In genomic region chr19:17484520-17485180, GRCh38 we compare ENCODE assay signal across 30 cellular contexts. TPM values are rescaled to one million over a fixed set of nuclear protein-coding genes. Genes with fewer than 3 reads are reported as not detected.
"Had no signal": no experiment of that assay in that cellular context is flagged by ENCODE, and none has a peak within 500 bp of the region (broad histone marks: within the 10 kb centered on the region; RNA-seq: fewer than 3 reads in every experiment).

No MANE protein-coding gene starts in this region.

- FAIRE-seq: islet of Langerhans, TTC549 had no signal

- H3K27me3 ChIP-seq: adrenal gland, ascending aorta, brain microvascular endothelial cell, colonic mucosa, esophagus squamous epithelium, gastroesophageal sphincter, ovary, right atrium auricular region, tibial nerve had no signal

- H3K9me3 Mint-ChIP-seq: activated CD4-positive, alpha-beta T cell treated with anti-CD3 and anti-CD28 coated beads, Interleukin-2, amount 10 ng/mL, durations not matched to agents 7 days and 5 days; activated naive CD4-positive, alpha-beta T cell treated with anti-CD3 and anti-CD28 coated beads, Interleukin-2, amount 50 U/mL, for 72 hours; activated T-cell treated with anti-CD3 and anti-CD28 coated beads, Interleukin-2, amount 50 U/mL, for 24 hours; activated T-helper 17 cell treated with anti-CD3 and anti-CD28 coated beads, Interleukin-2, amount 50 U/mL, for 72 hours; natural killer cell treated with Interleukin-12 subunit alpha and Interleukin-12 subunit beta and Interleukin-15 and Interleukin-18, amount 100 ng/mL, for 72 hours; stimulated activated naive CD8-positive, alpha-beta T cell treated with anti-CD3 and anti-CD28 coated beads, Interleukin-15, amount 100 ng/mL, for 72 hours had no signal

- H3K4me3 Mint-ChIP-seq: activated CD4-positive, alpha-beta T cell treated with anti-CD3 and anti-CD28 coated beads, Interleukin-2, amount 10 ng/mL, durations not matched to agents 7 days and 5 days; activated T-cell treated with anti-CD3 and anti-CD28 coated beads, Interleukin-2, amount 50 U/mL, for 24 hours; activated T-helper 17 cell treated with anti-CD3 and anti-CD28 coated beads, Interleukin-2, amount 50 U/mL, for 72 hours; natural killer cell treated with Interleukin-12 subunit alpha and Interleukin-12 subunit beta and Interleukin-15 and Interleukin-18, amount 100 ng/mL, for 72 hours; stimulated activated naive CD8-positive, alpha-beta T cell treated with anti-CD3 and anti-CD28 coated beads, Interleukin-15, amount 100 ng/mL, for 72 hours had no signal

- H3K36me3 ChIP-seq: brain microvascular endothelial cell, colonic mucosa, ovary, WERI-Rb-1 had no signal

- H3K27ac ChIP-seq: adrenal gland, ascending aorta, brain microvascular endothelial cell, colonic mucosa, esophagus squamous epithelium, gastroesophageal sphincter, ovary, psoas muscle, right atrium auricular region, tibial nerve, WERI-Rb-1 had no signal

- H3K4me3 ChIP-seq: adrenal gland, ascending aorta, colonic mucosa, esophagus squamous epithelium, gastroesophageal sphincter, ovary, psoas muscle, right atrium auricular region, tibial nerve had no signal

- H3K4me1 ChIP-seq: ascending aorta had no signal

- H3K27ac Mint-ChIP-seq: activated CD4-positive, alpha-beta T cell treated with anti-CD3 and anti-CD28 coated beads, Interleukin-2, amount 10 ng/mL, durations not matched to agents 7 days and 5 days; activated T-cell treated with anti-CD3 and anti-CD28 coated beads, Interleukin-2, amount 50 U/mL, for 24 hours; activated T-helper 17 cell treated with anti-CD3 and anti-CD28 coated beads, Interleukin-2, amount 50 U/mL, for 72 hours; stimulated activated naive CD8-positive, alpha-beta T cell treated with anti-CD3 and anti-CD28 coated beads, Interleukin-15, amount 100 ng/mL, for 72 hours had no signal

- H3K27me3 Mint-ChIP-seq: activated CD4-positive, alpha-beta T cell treated with anti-CD3 and anti-CD28 coated beads, Interleukin-2, amount 10 ng/mL, durations not matched to agents 7 days and 5 days; activated T-cell treated with anti-CD3 and anti-CD28 coated beads, Interleukin-2, amount 50 U/mL, for 24 hours; activated T-helper 17 cell treated with anti-CD3 and anti-CD28 coated beads, Interleukin-2, amount 50 U/mL, for 72 hours; natural killer cell treated with Interleukin-12 subunit alpha and Interleukin-12 subunit beta and Interleukin-15 and Interleukin-18, amount 100 ng/mL, for 72 hours; stimulated activated naive CD8-positive, alpha-beta T cell treated with anti-CD3 and anti-CD28 coated beads, Interleukin-15, amount 100 ng/mL, for 72 hours had no signal

- H3K36me3 Mint-ChIP-seq: natural killer cell treated with Interleukin-12 subunit alpha and Interleukin-12 subunit beta and Interleukin-15 and Interleukin-18, amount 100 ng/mL, for 72 hours had no signal

- H3K9me3 ChIP-seq: adrenal gland, ascending aorta, colonic mucosa, esophagus squamous epithelium, gastroesophageal sphincter, ovary, psoas muscle, right atrium auricular region, tibial nerve had no signal

- DNase-seq: activated CD4-positive, alpha-beta T cell treated with anti-CD3 and anti-CD28 coated beads, Interleukin-2, amount 10 ng/mL, durations not matched to agents 7 days and 5 days; activated CD4-positive, CD25-positive, alpha-beta regulatory T cell treated with anti-CD3 and anti-CD28 coated beads, Interleukin-2, amount 50 U/mL, for 72 hours; activated CD8-positive, alpha-beta memory T cell treated with anti-CD3 and anti-CD28 coated beads for 24 hours; activated CD8-positive, alpha-beta memory T cell treated with anti-CD3 and anti-CD28 coated beads, Interleukin-2, amount 50 U/mL, for 4 hours; activated T-cell treated with anti-CD3 and anti-CD28 coated beads, Interleukin-2, amount 50 U/mL, for 24 hours; adrenal gland; brain microvascular endothelial cell; central memory CD4-positive, alpha-beta T cell; colonic mucosa; esophagus squamous epithelium; head of caudate nucleus; left ventricle myocardium superior; mammary epithelial cell; midbrain; ovary; psoas muscle; stimulated activated CD4-positive, alpha-beta T cell treated with anti-CD3 and anti-CD28 coated beads, Interleukin-1b, Interleukin-23, amount 100 ng/mL, for 48 hours; stimulated activated naive CD8-positive, alpha-beta T cell treated with anti-CD3 and anti-CD28 coated beads, Interleukin-15, amount 100 ng/mL, for 72 hours; WERI-Rb-1 had no signal

RNA-seq across cellular contexts. Expression of gene NXNL1, which starts 23.9 kb away (rescaled TPM):
- total RNA-seq: activated CD4-positive, alpha-beta T cell treated with anti-CD3 and anti-CD28 coated beads, Interleukin-2, amount 10 ng/mL, durations not matched to agents 7 days and 5 days; activated naive CD4-positive, alpha-beta T cell treated with anti-CD3 and anti-CD28 coated beads, Interleukin-2, amount 50 U/mL, for 72 hours; activated T-helper 17 cell treated with anti-CD3 and anti-CD28 coated beads, Interleukin-2, amount 50 U/mL, for 72 hours; ascending aorta; colonic mucosa; esophagus squamous epithelium; gastroesophageal sphincter; left ventricle myocardium superior; mammary epithelial cell; natural killer cell treated with Interleukin-12 subunit alpha and Interleukin-12 subunit beta and Interleukin-15 and Interleukin-18, amount 100 ng/mL, for 72 hours; ovary; right atrium auricular region; skeletal muscle tissue; urinary bladder had no signal
- polyA plus RNA-seq: mammary epithelial cell, urinary bladder had no signal

RNA-seq across cellular contexts. Expression of gene TMEM221, which starts 36.2 kb away (rescaled TPM):
- total RNA-seq: activated CD4-positive, alpha-beta T cell treated with anti-CD3 and anti-CD28 coated beads, Interleukin-2, amount 10 ng/mL, durations not matched to agents 7 days and 5 days; activated naive CD4-positive, alpha-beta T cell treated with anti-CD3 and anti-CD28 coated beads, Interleukin-2, amount 50 U/mL, for 72 hours; activated T-helper 17 cell treated with anti-CD3 and anti-CD28 coated beads, Interleukin-2, amount 50 U/mL, for 72 hours; ascending aorta; colonic mucosa; left ventricle myocardium superior; natural killer cell treated with Interleukin-12 subunit alpha and Interleukin-12 subunit beta and Interleukin-15 and Interleukin-18, amount 100 ng/mL, for 72 hours had no signal
